In genomic region chr16:67538666-67539101, GRCh38 we compare ENCODE assay signal across 6 cellular contexts. TPM values are rescaled to one million over a fixed set of nuclear protein-coding genes. Genes with fewer than 3 reads are reported as not detected.
DNase-seq lines count a peak whose midpoint lies in the region; ATAC-seq and TF ChIP-seq lines count a peak whose summit lies in the region.

No MANE protein-coding gene starts in this region.

- H3K9me2 ChIP-seq in MM.1S (replicated peaks; ENCODE audit: insufficient read depth, low read length) = no peaks in the 10 kb centered on the region

- CTCF ChIA-PET in BJ (lab: Yijun Ruan, JAX) = interaction anchor here (0.8 to 4.8 kb wide), 5 partner anchors 9 to 129 kb away, joined by 3 to 35 read pairs (median 7); partner anchors contain the start of genes C16orf86, CARMIL2 and ENKD1
- CTCF ChIA-PET in activated CD8-positive, alpha-beta T cell treated with anti-CD3 and anti-CD28 coated beads, Interleukin-2, amount 10 ng/mL, durations not matched to agents 7 days and 5 days (lab: Charles Lee) = interaction anchor here (1.5 to 4.9 kb wide), 4 partner anchors 9 to 44 kb away, joined by 4 to 76 read pairs (median 29); no protein-coding TSS in a partner anchor

- H3K27me3 ChIP-seq in BJ (ENCODE audit: control insufficient read depth, insufficient read depth, low read length) = no peaks in the 10 kb centered on the region
- no peaks in the 10 kb centered on the region for H3K27me3 ChIP-seq in lower lobe of right lung (ENCODE audit: low read depth)
- no peaks in the 10 kb centered on the region for H3K27me3 ChIP-seq in MM.1S (replicated peaks; ENCODE audit: insufficient read depth, low read length)

- no peak for TF ChIP-seq CTCF in BJ (IDR thresholded peaks at IDR 0.05; ENCODE audit: insufficient read depth, low read depth, low read length)
- TF ChIP-seq CTCF in lower lobe of right lung (IDR thresholded peaks at IDR 0.05) = no peak
- no peak for TF ChIP-seq CTCF in MM.1S (IDR thresholded peaks at IDR 0.05; ENCODE audit: low read length)

- H3K27me3 Mint-ChIP-seq in activated CD8-positive, alpha-beta T cell treated with anti-CD3 and anti-CD28 coated beads, Interleukin-2, amount 10 ng/mL, durations not matched to agents 7 days and 5 days (ENCODE audit: low read depth) = peaks cover 23% of the 10 kb centered on the region

- H3K4me3 ChIP-seq in BJ (ENCODE audit: low read depth, low read length) (peak overlapping the region; percentile 81), lower lobe of right lung (peak overlapping the region; percentile 83), MM.1S (ENCODE audit: low read length) (no peak overlapping the region)

- H3K36me3 ChIP-seq in BJ (ENCODE audit: control insufficient read depth, insufficient read depth, low read length) = peaks cover 32% of the 10 kb centered on the region
- peaks cover 53% of the 10 kb centered on the region for H3K36me3 ChIP-seq in lower lobe of right lung
- H3K36me3 ChIP-seq in MM.1S (replicated peaks; ENCODE audit: insufficient read depth, low read length) = no peaks in the 10 kb centered on the region

- H3K9ac ChIP-seq in MM.1S (ENCODE audit: low read length) = no peak overlapping the region

- POLR2A ChIA-PET in BJ (lab: Charles Lee) = no interaction called here
- POLR2A ChIA-PET in activated CD8-positive, alpha-beta T cell treated with anti-CD3 and anti-CD28 coated beads, Interleukin-2, amount 10 ng/mL, durations not matched to agents 7 days and 5 days (lab: Charles Lee) = interaction anchor here (1.4 to 2.5 kb wide), 3 partner anchors 8 to 23 kb away, joined by 6 to 11 read pairs (median 7); no protein-coding TSS in a partner anchor

- peaks cover 12% of the 10 kb centered on the region for H3K36me3 Mint-ChIP-seq in activated CD8-positive, alpha-beta T cell treated with anti-CD3 and anti-CD28 coated beads, Interleukin-2, amount 10 ng/mL, durations not matched to agents 7 days and 5 days (ENCODE audit: low read depth)

- H3K79me2 ChIP-seq in MM.1S (ENCODE audit: low read length) = peaks cover 16% of the 10 kb centered on the region; the same call in 1 of the 2 replicates

- ATAC-seq in activated CD8-positive, alpha-beta T cell treated with anti-CD3 and anti-CD28 coated beads, Interleukin-2, amount 10 ng/mL, durations not matched to agents 7 days and 5 days = no peak
- ATAC-seq in lower lobe of right lung = peak in 1 of 2 donors; percentile 6
- ATAC-seq in GM21737 (IDR thresholded peaks at IDR 0.05; ENCODE audit: unreplicated experiment) = no peak

- peaks cover 25% of the 10 kb centered on the region for H3K4me1 Mint-ChIP-seq in activated CD8-positive, alpha-beta T cell treated with anti-CD3 and anti-CD28 coated beads, Interleukin-2, amount 10 ng/mL, durations not matched to agents 7 days and 5 days (ENCODE audit: low read depth)

- peaks cover 15% of the 10 kb centered on the region; the same call in 1 of the 2 replicates for H3F3A ChIP-seq in MM.1S (ENCODE audit: insufficient read depth, low read length)

- H3K4me1 ChIP-seq in lower lobe of right lung (peaks cover 83% of the 10 kb centered on the region), MM.1S (ENCODE audit: low read length) (peaks cover 18% of the 10 kb centered on the region)

- H3K4me2 ChIP-seq in MM.1S (ENCODE audit: low read depth, low read length) = no peak overlapping the region

- no peak overlapping the region for H3K27ac Mint-ChIP-seq in activated CD8-positive, alpha-beta T cell treated with anti-CD3 and anti-CD28 coated beads, Interleukin-2, amount 10 ng/mL, durations not matched to agents 7 days and 5 days

- H3K4me3 Mint-ChIP-seq in activated CD8-positive, alpha-beta T cell treated with anti-CD3 and anti-CD28 coated beads, Interleukin-2, amount 10 ng/mL, durations not matched to agents 7 days and 5 days = peak overlapping the region; percentile 64

- intact Hi-C loops in lower lobe of right lung (cut with DNase I) = no loop called here

- H3K9me3 Mint-ChIP-seq in activated CD8-positive, alpha-beta T cell treated with anti-CD3 and anti-CD28 coated beads, Interleukin-2, amount 10 ng/mL, durations not matched to agents 7 days and 5 days (ENCODE audit: insufficient read depth) = no peaks in the 10 kb centered on the region

- H3K27ac ChIP-seq in lower lobe of right lung (peak overlapping the region; percentile 94), MM.1S (ENCODE audit: low read length) (no peak overlapping the region)

- no peaks in the 10 kb centered on the region for H4K20me1 ChIP-seq in MM.1S (ENCODE audit: insufficient read depth, low read length)

- H3K9me3 ChIP-seq in lower lobe of right lung (no peaks in the 10 kb centered on the region), MM.1S (replicated peaks; ENCODE audit: insufficient read depth, low read length) (no peaks in the 10 kb centered on the region)

- no peak overlapping the region for H2AFZ ChIP-seq in MM.1S (ENCODE audit: low read length)

- DNase-seq in BJ (ENCODE audit: low read depth) (no peak), lower lobe of right lung (no peak), NCI-H1105 (lab: John Stamatoyannopoulos, UW) (no peak), MM.1S (no peak)
- DNase-seq in activated CD8-positive, alpha-beta T cell treated with anti-CD3 and anti-CD28 coated beads, Interleukin-2, amount 10 ng/mL, durations not matched to agents 7 days and 5 days = no peak

RNA-seq across cellular contexts. Expression of gene RIPOR1, which starts 10.1 kb away (rescaled TPM):
- polyA plus RNA-seq in BJ (2011; rRNA removed) = 7.4 and 12.7 TPM in 2 replicates
- polyA minus RNA-seq in BJ (2011; rRNA and poly(A)+ RNA removed) = 14.6 and 27.2 TPM in 2 replicates
- 10 to 100 TPM; 10.6 to 13.7 TPM for total RNA-seq in activated CD8-positive, alpha-beta T cell treated with anti-CD3 and anti-CD28 coated beads, Interleukin-2, amount 10 ng/mL, durations not matched to agents 7 days and 5 days
- total RNA-seq in lower lobe of right lung = 112 TPM

RNA-seq across cellular contexts. Expression of gene CTCF, which starts 23.6 kb away (rescaled TPM):
- polyA plus RNA-seq in BJ (2011; rRNA removed) = 20.9 and 22.8 TPM in 2 replicates
- 20.3 and 21.6 TPM in 2 replicates for polyA minus RNA-seq in BJ (2011; rRNA and poly(A)+ RNA removed)
- 10 to 100 TPM; 77.4 to 79.8 TPM for total RNA-seq in activated CD8-positive, alpha-beta T cell treated with anti-CD3 and anti-CD28 coated beads, Interleukin-2, amount 10 ng/mL, durations not matched to agents 7 days and 5 days
- total RNA-seq in lower lobe of right lung = 36.2 TPM

RNA-seq across cellular contexts. Expression of gene AGRP, which starts 55.3 kb away (rescaled TPM):
- polyA plus RNA-seq in BJ (2011; rRNA removed) = not detected in 2 replicates
- not detected in 2 replicates for polyA minus RNA-seq in BJ (2011; rRNA and poly(A)+ RNA removed)
- total RNA-seq in activated CD8-positive, alpha-beta T cell treated with anti-CD3 and anti-CD28 coated beads, Interleukin-2, amount 10 ng/mL, durations not matched to agents 7 days and 5 days = not detected
- 8.5 TPM for total RNA-seq in lower lobe of right lung

RNA-seq across cellular contexts. Expression of gene ATP6V0D1, which starts 57.7 kb away (rescaled TPM):
- 111 and 155 TPM in 2 replicates for polyA plus RNA-seq in BJ (2011; rRNA removed)
- polyA minus RNA-seq in BJ (2011; rRNA and poly(A)+ RNA removed) = 138 and 208 TPM in 2 replicates
- 10 to 100 TPM; 52.7 to 58.1 TPM for total RNA-seq in activated CD8-positive, alpha-beta T cell treated with anti-CD3 and anti-CD28 coated beads, Interleukin-2, amount 10 ng/mL, durations not matched to agents 7 days and 5 days
- total RNA-seq in lower lobe of right lung = 175 TPM
